ENCODE assay signal across 10 cellular contexts in the genomic region with DNA sequence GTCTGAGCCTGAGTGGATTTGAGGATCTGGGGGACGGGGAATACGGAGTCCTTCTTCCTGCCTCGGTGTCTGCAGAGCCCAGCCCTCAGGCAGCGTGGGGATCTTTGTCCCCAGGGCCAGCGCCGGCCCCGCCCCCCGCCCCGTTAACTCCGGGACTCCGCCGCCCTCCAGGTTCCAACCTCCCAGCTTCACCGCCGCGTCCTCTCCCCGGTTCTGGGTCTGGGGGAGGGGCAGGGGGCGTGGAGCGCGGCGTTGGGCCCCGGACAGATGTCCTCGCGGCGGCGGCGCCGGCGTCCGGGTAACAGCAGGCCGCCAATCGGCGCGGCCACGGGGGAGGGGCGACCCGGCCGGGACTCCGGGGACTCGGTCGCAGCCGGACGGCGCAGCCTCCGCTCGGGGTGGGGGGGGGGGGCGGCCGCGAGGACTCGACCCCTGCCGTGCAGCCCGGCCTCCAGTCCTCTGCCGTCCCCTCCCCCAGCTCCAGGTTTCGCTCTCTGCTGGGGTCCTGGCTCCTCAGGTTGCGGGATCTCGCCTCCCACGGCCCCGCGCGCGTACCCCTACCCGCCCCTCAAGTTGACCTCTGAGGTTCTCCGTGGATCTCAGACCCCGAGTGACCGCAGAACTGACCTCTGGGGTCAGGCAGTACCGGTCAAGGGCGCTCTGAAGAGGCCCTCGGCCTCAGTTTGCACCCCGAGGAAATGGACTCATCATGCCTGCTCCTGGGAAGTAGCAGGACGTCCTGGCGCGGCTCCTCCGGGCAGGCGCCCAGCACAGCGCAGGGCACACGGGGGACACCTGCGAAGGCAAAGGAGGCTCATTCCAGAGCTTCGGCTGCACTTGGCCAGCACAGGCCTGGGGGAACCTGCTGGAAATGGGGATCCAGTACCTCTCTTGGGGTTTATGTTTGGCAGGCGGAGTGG. TPM values are rescaled to one million over a fixed set of nuclear protein-coding genes. Genes with fewer than 3 reads are reported as not detected.
DNase-seq lines count a peak whose midpoint lies in the region; ATAC-seq and TF ChIP-seq lines count a peak whose summit lies in the region.
"Had no signal": no experiment of that assay in that cellular context is flagged by ENCODE, and none has a peak within 500 bp of the region (broad histone marks: within the 10 kb centered on the region; RNA-seq: fewer than 3 reads in every experiment).

No MANE protein-coding gene starts in this region.

- TF ChIP-seq CTCF in right lobe of liver (IDR thresholded peaks at IDR 0.05), result no peak
- TF ChIP-seq CTCF in thoracic aorta (IDR thresholded peaks at IDR 0.05), result no peak

- no peak overlapping the region for H3K27ac Mint-ChIP-seq in central memory CD8-positive, alpha-beta T cell (ENCODE audit: low read depth)

- no peaks in the 10 kb centered on the region for H3K9me3 Mint-ChIP-seq in central memory CD8-positive, alpha-beta T cell

- peaks cover 3% of the 10 kb centered on the region for H3K36me3 Mint-ChIP-seq in central memory CD8-positive, alpha-beta T cell (ENCODE audit: insufficient read depth)

- H3K4me3 ChIP-seq in right lobe of liver (peak overlapping the region; percentile 52 to 66 (median 57)), thoracic aorta (peak overlapping the region; percentile 66)
- H3K4me3 ChIP-seq: lung had no signal

- 0% methylated on average over 4 of the region's 78 CpGs for WGBS in right lobe of liver (ENCODE audit: insufficient coverage, low coverage, low lambda C conversion rate, missing lambda C conversion rate)

- H3K27me3 ChIP-seq in right lobe of liver, result no peaks in the 10 kb centered on the region
- peaks cover 32% of the 10 kb centered on the region for H3K27me3 ChIP-seq in thoracic aorta (replicated peaks; ENCODE audit: insufficient read depth)

- H3K27ac ChIP-seq in right lobe of liver (peak overlapping the region in 2 of 3 donors; percentile 68 to 74), thoracic aorta (no peak overlapping the region)
- H3K27ac ChIP-seq: VCaP had no signal

- peaks cover 0 to 41% (median 12%) of the 10 kb centered on the region in 4 donors for H3K4me1 ChIP-seq in right lobe of liver
- peaks cover 32 to 39% of the 10 kb centered on the region in 2 donors for H3K4me1 ChIP-seq in thoracic aorta (ENCODE audit: control insufficient read depth in 1 of 2, low read depth in 2 of 2)

- peak overlapping the region; percentile 79 for H3K4me3 Mint-ChIP-seq in central memory CD8-positive, alpha-beta T cell

- no peaks in the 10 kb centered on the region for H3K9me3 ChIP-seq in right lobe of liver
- no peaks in the 10 kb centered on the region for H3K9me3 ChIP-seq in thoracic aorta

- peaks cover 44% of the 10 kb centered on the region for H3K27me3 Mint-ChIP-seq in central memory CD8-positive, alpha-beta T cell

- TF ChIP-seq POLR2A in right lobe of liver (IDR thresholded peaks at IDR 0.05), result no peak

- ATAC-seq in central memory CD8-positive, alpha-beta T cell (replicated peaks; ENCODE audit: extremely low read depth, poor library complexity, severe bottlenecking), result no peak
- ATAC-seq in right lobe of liver (peak; percentile 10 to 44 (median 34)), thoracic aorta (ENCODE audit: insufficient number of reproducible peaks, low FRiP score, low read depth) (no peak), GM21529 (IDR thresholded peaks at IDR 0.05; ENCODE audit: unreplicated experiment) (no peak)

- H3K4me1 Mint-ChIP-seq in central memory CD8-positive, alpha-beta T cell, result peaks cover 19% of the 10 kb centered on the region

- H3K36me3 ChIP-seq in right lobe of liver, result no peaks in the 10 kb centered on the region
- H3K36me3 ChIP-seq in thoracic aorta, result no peaks in the 10 kb centered on the region

- intact Hi-C loops in right lobe of liver (cut with DNase I), result no loop called here

- peak; percentile 29 for DNase-seq in activated CD4-positive, CD25-positive, alpha-beta regulatory T cell treated with anti-CD3 and anti-CD28 coated beads, Interleukin-2, amount 50 U/mL, for 72 hours
- DNase-seq in activated CD4-positive, CD25-positive, alpha-beta regulatory T cell (lab: John Stamatoyannopoulos, UW), result no peak
- DNase-seq in central memory CD8-positive, alpha-beta T cell (ENCODE audit: low spot score in 2 of 2), result no peak
- DNase-seq in right lobe of liver (peak; percentile 46 to 91 (median 67)), thoracic aorta (ENCODE audit: low spot score) (no peak), NCI-H1048 (lab: John Stamatoyannopoulos, UW) (no peak), NCI-H1930 (lab: John Stamatoyannopoulos, UW) (no peak)

RNA-seq across cellular contexts. Expression of a gene that starts 2.3 kb away (rescaled TPM):
- total RNA-seq in right lobe of liver (10 to 100 TPM in 1 of 6 experiments, 1 to 10 TPM in 5; 5.4 to 13.0 (median 7.5) TPM), thoracic aorta (under 1 TPM; 0.81 to 0.85 TPM)

Comparison
In these comparisons a context has a peak if more than half of its experiments do, and no peak if none do; other contexts are left out.
1. DNase-seq: peak in activated CD4-positive, CD25-positive, alpha-beta regulatory T cell treated with anti-CD3 and anti-CD28 coated beads, Interleukin-2, amount 50 U/mL, for 72 hours (single experiment) and right lobe of liver (3 of 3); none in activated CD4-positive, CD25-positive, alpha-beta regulatory T cell (0 of 4), central memory CD8-positive, alpha-beta T cell (0 of 2), thoracic aorta (single experiment), NCI-H1048 (single experiment) and NCI-H1930 (0 of 2).
2. ATAC-seq: peak in right lobe of liver (4 of 4); none in central memory CD8-positive, alpha-beta T cell (single experiment), thoracic aorta (single experiment) and GM21529 (single experiment).
3. H3K27ac ChIP-seq: peak in right lobe of liver (2 of 3); none in thoracic aorta (0 of 2).